14 cellular contexts compared by ENCODE assay signal in the genomic region with DNA sequence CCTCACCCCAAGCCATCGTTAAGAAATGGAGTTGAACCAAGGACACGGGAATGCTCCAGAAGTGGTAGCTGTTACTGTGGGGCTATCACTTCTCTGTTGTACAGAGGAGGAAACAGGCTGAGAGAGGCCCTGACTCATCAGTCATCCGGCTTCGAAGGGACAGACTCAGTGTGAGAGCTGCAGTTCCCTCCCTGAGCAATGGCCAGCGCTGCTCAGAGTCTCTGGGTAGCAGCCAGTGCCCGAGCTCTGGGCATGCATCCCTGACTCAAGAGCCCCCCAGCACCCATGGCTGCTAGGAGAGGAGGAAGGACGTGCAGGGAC.
DNase-seq lines count a peak whose midpoint lies in the region; ATAC-seq and TF ChIP-seq lines count a peak whose summit lies in the region.
"Had no signal": no experiment of that assay in that cellular context is flagged by ENCODE, and none has a peak within 500 bp of the region (broad histone marks: within the 10 kb centered on the region; RNA-seq: fewer than 3 reads in every experiment).

No MANE protein-coding gene starts in this region.

- H3K4me1 Mint-ChIP-seq in WTC11, result peaks cover 14% of the 10 kb centered on the region

- H3K27ac ChIP-seq in lower lobe of right lung, result no peak overlapping the region
- H3K27ac ChIP-seq: psoas muscle had no signal

- H3K27me3 ChIP-seq in lower lobe of right lung (ENCODE audit: low read depth), result no peaks in the 10 kb centered on the region

- no peak overlapping the region for H3K4me3 Mint-ChIP-seq in WTC11
- H3K4me3 Mint-ChIP-seq: dendritic cell treated with granulocyte-macrophage colony-stimulating factor and Interleukin-4, amounts not matched to agents 40 ng/mL and 50 ng/mL, for 4 days; memory B cell had no signal

- no peak for ATAC-seq in WTC11
- ATAC-seq in HG02759 (IDR thresholded peaks at IDR 0.05; ENCODE audit: unreplicated experiment), result no peak
- no peak for ATAC-seq in HG03025 (IDR thresholded peaks at IDR 0.05; ENCODE audit: low FRiP score, unreplicated experiment)
- no peak for ATAC-seq in lower lobe of right lung
- ATAC-seq: psoas muscle had no signal

- DNase-seq in GM04504 (ENCODE audit: low read depth), result peak; percentile 25
- no peak for DNase-seq in WTC11 (ENCODE audit: low spot score)
- DNase-seq in fibroblast of peridontal ligament (ENCODE audit: extremely low read depth), result peak; percentile 9
- peak; percentile 18 for DNase-seq in retinal pigment epithelial cell (ENCODE audit: low read depth)
- no peak for DNase-seq in germinal center (ENCODE audit: low spot score)
- DNase-seq in lower lobe of right lung, result no peak
- DNase-seq: activated CD4-positive, alpha-beta T cell treated with anti-CD3 and anti-CD28 coated beads, Interleukin-2, amount 50 U/mL, for 1 hour; activated naive CD4-positive, alpha-beta T cell treated with Interleukin-2 at 50 U/mL for 16 hours; psoas muscle; SW 1271 had no signal

- no peaks in the 10 kb centered on the region for H3K36me3 Mint-ChIP-seq in WTC11

- H3K4me3 ChIP-seq in retinal pigment epithelial cell (ENCODE audit: low read length) (no peak overlapping the region), lower lobe of right lung (no peak overlapping the region)
- H3K4me3 ChIP-seq: psoas muscle had no signal

- no peaks in the 10 kb centered on the region for H3K9me3 ChIP-seq in lower lobe of right lung
- H3K9me3 ChIP-seq: psoas muscle had no signal

- no peaks in the 10 kb centered on the region for H3K27me3 Mint-ChIP-seq in WTC11 (ENCODE audit: low read depth)
- H3K27me3 Mint-ChIP-seq: dendritic cell treated with granulocyte-macrophage colony-stimulating factor and Interleukin-4, amounts not matched to agents 40 ng/mL and 50 ng/mL, for 4 days; memory B cell had no signal

- peak overlapping the region; percentile 63 for H3K27ac Mint-ChIP-seq in WTC11

- no peaks in the 10 kb centered on the region for H3K9me3 Mint-ChIP-seq in WTC11
- H3K9me3 Mint-ChIP-seq: dendritic cell treated with granulocyte-macrophage colony-stimulating factor and Interleukin-4, amounts not matched to agents 40 ng/mL and 50 ng/mL, for 4 days; memory B cell had no signal

- no peaks in the 10 kb centered on the region for H3K4me1 ChIP-seq in lower lobe of right lung
- H3K4me1 ChIP-seq: psoas muscle had no signal

- H3K36me3 ChIP-seq in lower lobe of right lung, result peaks cover 14% of the 10 kb centered on the region

- intact Hi-C loops in lower lobe of right lung (cut with DNase I), result no loop called here

- TF ChIP-seq CTCF in WTC11 (IDR thresholded peaks at IDR 0.05), result no peak
- no peak for TF ChIP-seq CTCF in retinal pigment epithelial cell (conservative IDR thresholded peaks at IDR 0.05; ENCODE audit: low read depth, low read length)
- TF ChIP-seq CTCF in lower lobe of right lung (IDR thresholded peaks at IDR 0.05), result no peak

- POLR2A ChIA-PET in WTC11 (lab: Charles Lee), result no interaction called here

- CTCF ChIA-PET in WTC11 (lab: Charles Lee), result no interaction called here

TF ChIP-seq in WTC11, 78 proteins besides CTCF, POLR2A, EP300 and RAD21:
- TF ChIP-seq ZNF219 (CRISPR knock-in tag; IDR thresholded peaks at IDR 0.05; ENCODE audit: borderline replicate concordance), result no peak
- TF ChIP-seq, protein P1, sequence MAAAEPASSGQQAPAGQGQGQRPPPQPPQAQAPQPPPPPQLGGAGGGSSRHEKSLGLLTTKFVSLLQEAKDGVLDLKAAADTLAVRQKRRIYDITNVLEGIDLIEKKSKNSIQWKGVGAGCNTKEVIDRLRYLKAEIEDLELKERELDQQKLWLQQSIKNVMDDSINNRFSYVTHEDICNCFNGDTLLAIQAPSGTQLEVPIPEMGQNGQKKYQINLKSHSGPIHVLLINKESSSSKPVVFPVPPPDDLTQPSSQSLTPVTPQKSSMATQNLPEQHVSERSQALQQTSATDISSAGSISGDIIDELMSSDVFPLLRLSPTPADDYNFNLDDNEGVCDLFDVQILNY (CRISPR knock-in tag; IDR thresholded peaks at IDR 0.05), result no peak
- no peak for TF ChIP-seq EMX1 (CRISPR knock-in tag; IDR thresholded peaks at IDR 0.05)

Comparison
In these comparisons a context has a peak if more than half of its experiments do, and no peak if none do; other contexts are left out.
1. DNase-seq: peak in GM04504 (single experiment), fibroblast of peridontal ligament (single experiment) and retinal pigment epithelial cell (single experiment); none in WTC11 (single experiment), germinal center (single experiment) and lower lobe of right lung (single experiment).